14 cellular contexts compared by ENCODE assay signal in the genomic region with DNA sequence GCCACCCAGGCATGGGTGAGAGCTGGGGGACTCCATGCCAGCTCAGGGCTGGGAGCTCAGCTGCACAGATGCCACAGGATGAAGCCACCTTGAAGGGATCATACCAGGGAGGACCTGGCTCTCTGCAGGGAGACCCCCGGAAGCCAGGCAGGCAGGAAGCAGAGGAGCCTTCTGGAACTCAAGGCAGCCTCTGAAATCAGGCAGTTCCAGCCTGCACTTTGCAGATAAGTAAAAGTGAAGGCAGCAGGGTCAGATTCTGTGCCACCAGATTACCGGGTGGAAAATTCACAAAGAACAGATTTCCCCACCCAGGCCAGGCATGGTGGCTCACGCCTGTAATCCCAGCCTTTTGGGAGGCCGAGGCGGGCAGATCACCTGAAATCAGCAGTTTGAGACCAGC. TPM values are rescaled to one million over a fixed set of nuclear protein-coding genes. Genes with fewer than 3 reads are reported as not detected.
A peak's percentile ranks its signal among the peaks of the same experiment; 100 is the strongest.
DNase-seq lines count a peak whose midpoint lies in the region; ATAC-seq and TF ChIP-seq lines count a peak whose summit lies in the region.
"Had no signal": no experiment of that assay in that cellular context is flagged by ENCODE, and none has a peak within 500 bp of the region (broad histone marks: within the 10 kb centered on the region; RNA-seq: fewer than 3 reads in every experiment).

No MANE protein-coding gene starts in this region.

- no peaks in the 10 kb centered on the region for H3K27me3 Mint-ChIP-seq in activated CD4-positive, alpha-beta T cell treated with anti-CD3 and anti-CD28 coated beads, Interleukin-2, amount 10 ng/mL, durations not matched to agents 7 days and 5 days
- H3K27me3 Mint-ChIP-seq in dendritic cell treated with granulocyte-macrophage colony-stimulating factor and Interleukin-4, amounts not matched to agents 40 ng/mL and 50 ng/mL, for 4 days, result no peaks in the 10 kb centered on the region

- peak overlapping the region; percentile 72 for H3K27ac Mint-ChIP-seq in activated CD4-positive, alpha-beta T cell treated with anti-CD3 and anti-CD28 coated beads, Interleukin-2, amount 10 ng/mL, durations not matched to agents 7 days and 5 days
- H3K27ac Mint-ChIP-seq in dendritic cell treated with granulocyte-macrophage colony-stimulating factor and Interleukin-4, amounts not matched to agents 40 ng/mL and 50 ng/mL, for 4 days, result peak overlapping the region; percentile 84

- H3K27ac ChIP-seq in OCI-LY3 (ENCODE audit: low read length) (no peak overlapping the region), spleen (peak overlapping the region in 6 of 8 donors; percentile 64 to 98 (median 96))

- H3K4me2 ChIP-seq in OCI-LY3 (ENCODE audit: low read length), result peak overlapping the region; percentile 38

- peaks cover 17% of the 10 kb centered on the region for H3K36me3 ChIP-seq in OCI-LY3 (replicated peaks; ENCODE audit: low read depth, low read length)
- H3K36me3 ChIP-seq in spleen, result peaks cover 0 to 50% (median 16%) of the 10 kb centered on the region in 6 donors

- H3K4me1 Mint-ChIP-seq in activated CD4-positive, alpha-beta T cell treated with anti-CD3 and anti-CD28 coated beads, Interleukin-2, amount 10 ng/mL, durations not matched to agents 7 days and 5 days, result peaks cover 33% of the 10 kb centered on the region
- H3K4me1 Mint-ChIP-seq in dendritic cell treated with granulocyte-macrophage colony-stimulating factor and Interleukin-4, amounts not matched to agents 40 ng/mL and 50 ng/mL, for 4 days (ENCODE audit: low read depth), result peaks cover 75% of the 10 kb centered on the region

- peak overlapping the region; percentile 96 for H3K4me3 Mint-ChIP-seq in activated CD4-positive, alpha-beta T cell treated with anti-CD3 and anti-CD28 coated beads, Interleukin-2, amount 10 ng/mL, durations not matched to agents 7 days and 5 days
- H3K4me3 Mint-ChIP-seq in dendritic cell treated with granulocyte-macrophage colony-stimulating factor and Interleukin-4, amounts not matched to agents 40 ng/mL and 50 ng/mL, for 4 days, result peak overlapping the region; percentile 97

- H3K27me3 ChIP-seq in OCI-LY3 (ENCODE audit: low read depth, low read length) (no peaks in the 10 kb centered on the region), spleen (replicated peaks in 1 of 7) (no peaks in the 10 kb centered on the region)
- H3K27me3 ChIP-seq: BE2C had no signal

- CTCF ChIA-PET in activated CD4-positive, alpha-beta T cell treated with anti-CD3 and anti-CD28 coated beads, Interleukin-2, amount 10 ng/mL, durations not matched to agents 7 days and 5 days (lab: Charles Lee), result interaction anchor here (1.9 kb wide), 1 partner anchor 46 kb away, joined by 4 read pairs; no protein-coding TSS in a partner anchor

- POLR2A ChIA-PET in activated CD4-positive, alpha-beta T cell treated with anti-CD3 and anti-CD28 coated beads, Interleukin-2, amount 10 ng/mL, durations not matched to agents 7 days and 5 days (lab: Charles Lee), result no interaction called here

- H3K4me1 ChIP-seq in OCI-LY3 (ENCODE audit: low read length), result peaks cover 37% of the 10 kb centered on the region
- peaks cover 58 to 94% (median 84%) of the 10 kb centered on the region in 6 donors for H3K4me1 ChIP-seq in spleen

- H3K9me3 Mint-ChIP-seq in activated CD4-positive, alpha-beta T cell treated with anti-CD3 and anti-CD28 coated beads, Interleukin-2, amount 10 ng/mL, durations not matched to agents 7 days and 5 days, result no peaks in the 10 kb centered on the region
- no peaks in the 10 kb centered on the region for H3K9me3 Mint-ChIP-seq in dendritic cell treated with granulocyte-macrophage colony-stimulating factor and Interleukin-4, amounts not matched to agents 40 ng/mL and 50 ng/mL, for 4 days

- H3K4me3 ChIP-seq in OCI-LY3 (ENCODE audit: low read length) (peak overlapping the region; percentile 92; the same call in 1 of the 2 replicates), spleen (peak overlapping the region in 2 of 8 donors; percentile 8 to 81)

- peaks cover 76% of the 10 kb centered on the region for H3K79me2 ChIP-seq in OCI-LY3 (ENCODE audit: low read length)

- TF ChIP-seq CTCF in OCI-LY3 (IDR thresholded peaks at IDR 0.05; ENCODE audit: low read depth, low read length) (no peak), spleen (IDR thresholded peaks at IDR 0.05 in 8 of 11, conservative IDR thresholded peaks at IDR 0.05 in 3 of 11) (no peak)

- TF ChIP-seq POLR2A in spleen (IDR thresholded peaks at IDR 0.05), result no peak

- no peak for DNase-seq in activated CD4-positive, alpha-beta T cell treated with anti-CD3 and anti-CD28 coated beads, Interleukin-2, amount 10 ng/mL, durations not matched to agents 7 days and 5 days
- no peak for DNase-seq in activated CD4-positive, alpha-beta T cell treated with anti-CD3 and anti-CD28 coated beads, Interleukin-2, amount 50 U/mL, for 4 hours
- DNase-seq in spleen, result no peak
- no peak for DNase-seq in RPMI8226
- no peak for DNase-seq in germinal center (ENCODE audit: low spot score)
- DNase-seq: BE2C; islet precursor cell; NCI-H2107; stimulated activated CD8-positive, alpha-beta memory T cell treated with anti-CD3 and anti-CD28 coated beads, Interleukin-4, amount 100 ng/mL, for 48 hours had no signal

- H2AFZ ChIP-seq in OCI-LY3 (ENCODE audit: low read depth, low read length), result no peak overlapping the region

- WGBS in spleen, 5 donors, result 40 to 77% (median 60%) methylated on average over 2 to 5 of the region's 5 CpGs

- peaks cover 4% of the 10 kb centered on the region for H3K36me3 Mint-ChIP-seq in activated CD4-positive, alpha-beta T cell treated with anti-CD3 and anti-CD28 coated beads, Interleukin-2, amount 10 ng/mL, durations not matched to agents 7 days and 5 days (ENCODE audit: low read depth)
- peaks cover 74% of the 10 kb centered on the region for H3K36me3 Mint-ChIP-seq in dendritic cell treated with granulocyte-macrophage colony-stimulating factor and Interleukin-4, amounts not matched to agents 40 ng/mL and 50 ng/mL, for 4 days (ENCODE audit: low read depth)

- intact Hi-C loops in dendritic cell treated with granulocyte-macrophage colony-stimulating factor and Interleukin-4, amounts not matched to agents 40 ng/mL and 50 ng/mL, for 4 days (cut with micrococcal nuclease), result no loop called here
- intact Hi-C loops in spleen (cut with DNase I; ENCODE audit: low total_unique reads), result no loop called here

- H3K9ac ChIP-seq in OCI-LY3 (ENCODE audit: low read length), result no peak overlapping the region

- H4K20me1 ChIP-seq in OCI-LY3 (ENCODE audit: insufficient read depth, low read length), result peaks cover 70% of the 10 kb centered on the region

- no peaks in the 10 kb centered on the region for H3K9me3 ChIP-seq in OCI-LY3 (ENCODE audit: insufficient read depth, low read length)
- H3K9me3 ChIP-seq in spleen, result no peaks in the 10 kb centered on the region
- H3K9me3 ChIP-seq: BE2C had no signal

- no peak for ATAC-seq in GM18907 (IDR thresholded peaks at IDR 0.05; ENCODE audit: unreplicated experiment)

RNA-seq across cellular contexts. Expression of a gene that starts 2.5 kb away (rescaled TPM):
- total RNA-seq in activated CD4-positive, alpha-beta T cell treated with anti-CD3 and anti-CD28 coated beads, Interleukin-2, amount 10 ng/mL, durations not matched to agents 7 days and 5 days, result 100 to 1,000 TPM; 183 to 195 TPM
- total RNA-seq in spleen, result 100 to 1,000 TPM; 187 to 275 (median 240) TPM
- 100 to 1,000 TPM; 172 to 560 (median 460) TPM for polyA plus RNA-seq in spleen

RNA-seq across cellular contexts. Expression of a gene that starts 2.9 kb away (rescaled TPM):
- not detected for total RNA-seq in activated CD4-positive, alpha-beta T cell treated with anti-CD3 and anti-CD28 coated beads, Interleukin-2, amount 10 ng/mL, durations not matched to agents 7 days and 5 days
- not detected for total RNA-seq in spleen
- not detected for polyA plus RNA-seq in spleen
- total RNA-seq: endothelial cell of umbilical vein, renal cortical epithelial cell had no signal
- polyA plus RNA-seq: endothelial cell of umbilical vein had no signal

RNA-seq across cellular contexts. Expression of a gene that starts 8.0 kb away (rescaled TPM):
- total RNA-seq in activated CD4-positive, alpha-beta T cell treated with anti-CD3 and anti-CD28 coated beads, Interleukin-2, amount 10 ng/mL, durations not matched to agents 7 days and 5 days, result 100 to 1,000 TPM; 558 to 580 TPM
- total RNA-seq in spleen, result 100 to 1,000 TPM; 102 to 296 (median 233) TPM
- polyA plus RNA-seq in spleen, result 100 to 1,000 TPM; 126 to 147 (median 140) TPM

RNA-seq across cellular contexts. Expression of a gene that starts 18.2 kb away (rescaled TPM):
- total RNA-seq in activated CD4-positive, alpha-beta T cell treated with anti-CD3 and anti-CD28 coated beads, Interleukin-2, amount 10 ng/mL, durations not matched to agents 7 days and 5 days, result not detected
- under 1 TPM in 2 of 7 donors, not detected in 5; 0.07 to 0.11 TPM for total RNA-seq in spleen
- polyA plus RNA-seq in spleen, result not detected

RNA-seq across cellular contexts. Expression of a gene that starts 21.5 kb away (rescaled TPM):
- total RNA-seq in activated CD4-positive, alpha-beta T cell treated with anti-CD3 and anti-CD28 coated beads, Interleukin-2, amount 10 ng/mL, durations not matched to agents 7 days and 5 days, result 10 to 100 TPM; 75.9 to 87.5 TPM
- total RNA-seq in spleen, result 100 to 1,000 TPM in 3 of 7 donors, 10 to 100 TPM in 4; 64.6 to 162 (median 94.7) TPM
- 100 to 1,000 TPM in 2 of 3 donors, 10 to 100 TPM in 1; 67.5 to 197 (median 152) TPM for polyA plus RNA-seq in spleen
